ENCODE assay signal across 36 cellular contexts in genomic region chr12:111905502-111905901, GRCh38.
"Had no signal": no experiment of that assay in that cellular context is flagged by ENCODE, and none has a peak within 500 bp of the region (broad histone marks: within the 10 kb centered on the region; RNA-seq: fewer than 3 reads in every experiment).

No MANE protein-coding gene starts in this region.

- H3K36me3 ChIP-seq: adrenal gland, gastrocnemius medialis had no signal

- H3K4me3 Mint-ChIP-seq: activated CD4-positive, alpha-beta memory T cell treated with anti-CD3 and anti-CD28 coated beads for 36 hours; activated CD4-positive, alpha-beta T cell treated with anti-CD3 and anti-CD28 coated beads for 36 hours; activated CD4-positive, alpha-beta T cell treated with anti-CD3 and anti-CD28 coated beads, Interleukin-2, amount 10 ng/mL, durations not matched to agents 24 days and 14 days; activated CD8-positive, alpha-beta memory T cell treated with anti-CD3 and anti-CD28 coated beads, Interleukin-2, amount 10 ng/mL, durations not matched to agents 7 days and 5 days; activated CD8-positive, alpha-beta T cell treated with anti-CD3 and anti-CD28 coated beads, Interleukin-2, amount 10 ng/mL, durations not matched to agents 7 days and 5 days; activated naive CD4-positive, alpha-beta T cell treated with anti-CD3 and anti-CD28 coated beads, Interleukin-2, amount 50 U/mL, for 24 hours; activated naive CD8-positive, alpha-beta T cell treated with anti-CD3 and anti-CD28 coated beads for 36 hours; activated naive CD8-positive, alpha-beta T cell treated with anti-CD3 and anti-CD28 coated beads, Interleukin-2, amount 50 U/mL, for 24 hours; activated T-helper 17 cell treated with anti-CD3 and anti-CD28 coated beads, Interleukin-2, amount 50 U/mL, for 72 hours; effector memory CD8-positive, alpha-beta T cell; T-helper 17 cell; T-helper 2 cell treated with Interferon-gamma antibody and Interleukin-4, amounts not matched to agents 5 μg/mL and 100 μg/mL, for 36 hours had no signal

- H3K4me3 ChIP-seq: adrenal gland, body of pancreas, esophagus muscularis mucosa, gastrocnemius medialis had no signal

- FAIRE-seq: colon had no signal

- DNase-seq: activated CD4-positive, alpha-beta memory T cell treated with anti-CD3 and anti-CD28 coated beads for 36 hours; activated CD4-positive, alpha-beta T cell treated with anti-CD3 and anti-CD28 coated beads for 36 hours; activated CD4-positive, alpha-beta T cell treated with anti-CD3 and anti-CD28 coated beads, Interleukin-2, amount 10 ng/mL, durations not matched to agents 24 days and 14 days; activated CD4-positive, CD25-positive, alpha-beta regulatory T cell; activated CD4-positive, CD25-positive, alpha-beta regulatory T cell treated with anti-CD3 and anti-CD28 coated beads, Interleukin-2, amount 50 U/mL, for 72 hours; activated CD8-positive, alpha-beta memory T cell treated with anti-CD3 and anti-CD28 coated beads, Interleukin-2, amount 10 ng/mL, durations not matched to agents 7 days and 5 days; activated CD8-positive, alpha-beta memory T cell treated with anti-CD3 and anti-CD28 coated beads, Interleukin-2, amount 50 U/mL, for 4 hours; activated CD8-positive, alpha-beta T cell treated with anti-CD3 and anti-CD28 coated beads, Interleukin-2, amount 10 ng/mL, durations not matched to agents 7 days and 5 days; activated effector memory CD4-positive, alpha-beta T cell treated with Interleukin-2 at 50 U/mL for 16 hours; activated gamma-delta T cell treated with Interleukin-2 at 50 U/mL for 16 hours; activated naive CD4-positive, alpha-beta T cell treated with Interleukin-2 at 50 U/mL for 16 hours; activated naive CD8-positive, alpha-beta T cell treated with anti-CD3 and anti-CD28 coated beads for 36 hours; activated naive CD8-positive, alpha-beta T cell treated with anti-CD3 and anti-CD28 coated beads, Interleukin-2, amount 50 U/mL, for 24 hours; activated T-cell treated with anti-CD3 and anti-CD28 coated beads, Interleukin-2, amount 50 U/mL, for 1 hour; adrenal gland; amygdala; aorta; body of pancreas; caudate nucleus; cortex of kidney; dermis blood vessel endothelial cell; effector CD4-positive, alpha-beta T cell; effector memory CD8-positive, alpha-beta T cell; erythroblast; foreskin keratinocyte; gastrocnemius medialis; glutamatergic neuron; T-helper 1 cell; T-helper 17 cell; T1000; WERI-Rb-1 had no signal

- H3K27ac ChIP-seq: adrenal gland, body of pancreas, esophagus muscularis mucosa, foreskin keratinocyte, gastrocnemius medialis, WERI-Rb-1 had no signal

- H3K27me3 ChIP-seq: adrenal gland, body of pancreas, esophagus muscularis mucosa, foreskin keratinocyte, gastrocnemius medialis had no signal

- H3K9me3 ChIP-seq: adrenal gland, body of pancreas, esophagus muscularis mucosa, gastrocnemius medialis had no signal

- H3K27me3 Mint-ChIP-seq: activated CD4-positive, alpha-beta memory T cell treated with anti-CD3 and anti-CD28 coated beads for 36 hours; activated CD4-positive, alpha-beta T cell treated with anti-CD3 and anti-CD28 coated beads for 36 hours; activated CD4-positive, alpha-beta T cell treated with anti-CD3 and anti-CD28 coated beads, Interleukin-2, amount 10 ng/mL, durations not matched to agents 24 days and 14 days; activated CD8-positive, alpha-beta memory T cell treated with anti-CD3 and anti-CD28 coated beads, Interleukin-2, amount 10 ng/mL, durations not matched to agents 7 days and 5 days; activated naive CD4-positive, alpha-beta T cell treated with anti-CD3 and anti-CD28 coated beads, Interleukin-2, amount 50 U/mL, for 24 hours; activated naive CD8-positive, alpha-beta T cell treated with anti-CD3 and anti-CD28 coated beads for 36 hours; activated naive CD8-positive, alpha-beta T cell treated with anti-CD3 and anti-CD28 coated beads, Interleukin-2, amount 50 U/mL, for 24 hours; activated T-helper 17 cell treated with anti-CD3 and anti-CD28 coated beads, Interleukin-2, amount 50 U/mL, for 72 hours; effector memory CD8-positive, alpha-beta T cell; T-helper 17 cell had no signal

- H3K4me1 ChIP-seq: adrenal gland, body of pancreas, esophagus muscularis mucosa, foreskin keratinocyte, gastrocnemius medialis had no signal

- H3K27ac Mint-ChIP-seq: activated CD4-positive, alpha-beta memory T cell treated with anti-CD3 and anti-CD28 coated beads for 36 hours; activated CD4-positive, alpha-beta T cell treated with anti-CD3 and anti-CD28 coated beads for 36 hours; activated CD4-positive, alpha-beta T cell treated with anti-CD3 and anti-CD28 coated beads, Interleukin-2, amount 10 ng/mL, durations not matched to agents 24 days and 14 days; activated CD8-positive, alpha-beta memory T cell treated with anti-CD3 and anti-CD28 coated beads, Interleukin-2, amount 10 ng/mL, durations not matched to agents 7 days and 5 days; activated CD8-positive, alpha-beta T cell treated with anti-CD3 and anti-CD28 coated beads, Interleukin-2, amount 10 ng/mL, durations not matched to agents 7 days and 5 days; activated naive CD8-positive, alpha-beta T cell treated with anti-CD3 and anti-CD28 coated beads for 36 hours; activated naive CD8-positive, alpha-beta T cell treated with anti-CD3 and anti-CD28 coated beads, Interleukin-2, amount 50 U/mL, for 24 hours; activated T-helper 17 cell treated with anti-CD3 and anti-CD28 coated beads, Interleukin-2, amount 50 U/mL, for 72 hours; T-helper 17 cell; T-helper 2 cell treated with Interferon-gamma antibody and Interleukin-4, amounts not matched to agents 5 μg/mL and 100 μg/mL, for 36 hours had no signal

- H3K4me1 Mint-ChIP-seq: activated CD4-positive, alpha-beta T cell treated with anti-CD3 and anti-CD28 coated beads, Interleukin-2, amount 10 ng/mL, durations not matched to agents 24 days and 14 days; activated naive CD8-positive, alpha-beta T cell treated with anti-CD3 and anti-CD28 coated beads for 36 hours had no signal

- ATAC-seq: activated CD4-positive, alpha-beta T cell treated with anti-CD3 and anti-CD28 coated beads for 36 hours; activated CD8-positive, alpha-beta memory T cell treated with anti-CD3 and anti-CD28 coated beads, Interleukin-2, amount 10 ng/mL, durations not matched to agents 7 days and 5 days; activated CD8-positive, alpha-beta T cell treated with anti-CD3 and anti-CD28 coated beads, Interleukin-2, amount 10 ng/mL, durations not matched to agents 7 days and 5 days; activated naive CD8-positive, alpha-beta T cell treated with anti-CD3 and anti-CD28 coated beads, Interleukin-2, amount 50 U/mL, for 24 hours; activated T-helper 17 cell treated with anti-CD3 and anti-CD28 coated beads, Interleukin-2, amount 50 U/mL, for 72 hours; body of pancreas; effector memory CD8-positive, alpha-beta T cell; foreskin keratinocyte; gastrocnemius medialis; T-helper 17 cell had no signal
